Comparison of ENCODE assay signal across 23 cellular contexts in the genomic region with DNA sequence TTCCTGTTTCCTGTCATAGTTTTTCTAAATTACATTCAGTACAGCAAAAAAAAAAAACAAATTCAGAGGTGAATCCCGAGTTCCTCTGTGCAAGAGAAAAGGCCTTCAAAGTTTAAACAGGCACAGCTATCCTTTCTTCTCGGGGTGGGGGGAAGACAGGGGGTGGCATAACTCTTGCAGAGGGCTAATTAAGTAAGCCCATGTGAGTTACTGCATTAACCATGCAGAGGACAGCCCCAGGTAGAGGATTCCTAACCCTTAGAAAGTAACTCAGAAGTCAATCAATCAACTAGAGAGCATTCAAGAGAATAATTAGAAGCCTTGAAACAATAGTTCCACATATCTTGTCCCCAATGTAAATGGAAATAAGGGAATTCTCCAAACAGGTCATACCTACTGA.
"Had no signal": no experiment of that assay in that cellular context is flagged by ENCODE, and none has a peak within 500 bp of the region (broad histone marks: within the 10 kb centered on the region; RNA-seq: fewer than 3 reads in every experiment).

No MANE protein-coding gene starts in this region.

- H3K36me3 ChIP-seq: gastrocnemius medialis, ovary, sigmoid colon, spleen, thoracic aorta, tibial nerve, upper lobe of left lung had no signal

- H3K27me3 Mint-ChIP-seq: stimulated activated memory B cell treated with anti-CD40 and anti-IgM and Interleukin-4, amounts not matched to agents 10 μg/mL and 1 μg/mL and 100 μg/mL, for 72 hours had no signal

- H3K4me3 ChIP-seq: lung, ovary, psoas muscle, tibial nerve, upper lobe of left lung had no signal

- H3K27ac ChIP-seq: ovary, psoas muscle, tibial nerve, upper lobe of left lung had no signal

- H3K9me3 Mint-ChIP-seq: nephron had no signal

- H3K36me3 Mint-ChIP-seq: memory B cell; naive thymus-derived CD4-positive, alpha-beta T cell; stimulated activated memory B cell treated with anti-CD40 and anti-IgM and Interleukin-4, amounts not matched to agents 10 μg/mL and 1 μg/mL and 100 μg/mL, for 72 hours had no signal

- H3K4me1 ChIP-seq: tibial nerve had no signal

- H3K27me3 ChIP-seq: gastrocnemius medialis, ovary, sigmoid colon, tibial nerve, upper lobe of left lung had no signal

- H3K4me3 Mint-ChIP-seq: memory B cell; naive thymus-derived CD4-positive, alpha-beta T cell; stimulated activated memory B cell treated with anti-CD40 and anti-IgM and Interleukin-4, amounts not matched to agents 10 μg/mL and 1 μg/mL and 100 μg/mL, for 72 hours had no signal

- H3K4me1 Mint-ChIP-seq: naive thymus-derived CD4-positive, alpha-beta T cell; stimulated activated memory B cell treated with anti-CD40 and anti-IgM and Interleukin-4, amounts not matched to agents 10 μg/mL and 1 μg/mL and 100 μg/mL, for 72 hours had no signal

- H3K9me3 ChIP-seq: gastrocnemius medialis, ovary, psoas muscle, sigmoid colon, spleen, thoracic aorta, tibial nerve, upper lobe of left lung had no signal

- H3K27ac Mint-ChIP-seq: memory B cell; naive thymus-derived CD4-positive, alpha-beta T cell; stimulated activated memory B cell treated with anti-CD40 and anti-IgM and Interleukin-4, amounts not matched to agents 10 μg/mL and 1 μg/mL and 100 μg/mL, for 72 hours had no signal

- DNase-seq: cortex of kidney; effector CD4-positive, alpha-beta T cell; foreskin fibroblast; gastrocnemius medialis; head of caudate nucleus; midbrain; naive thymus-derived CD4-positive, alpha-beta T cell; occipital lobe; ovary; posterior cingulate gyrus; psoas muscle; right cardiac atrium; sigmoid colon; spleen; stimulated activated CD4-positive, alpha-beta T cell treated with anti-CD3 and anti-CD28 coated beads, Interleukin-4, amount 100 ng/mL, for 4 hours; stimulated activated naive CD8-positive, alpha-beta T cell treated with anti-CD3 and anti-CD28 coated beads, Interleukin-15, Interleukin-2, amounts not matched to agents 100 U/mL and 50 U/mL, for 24 hours; upper lobe of left lung had no signal
